In the genomic region with DNA sequence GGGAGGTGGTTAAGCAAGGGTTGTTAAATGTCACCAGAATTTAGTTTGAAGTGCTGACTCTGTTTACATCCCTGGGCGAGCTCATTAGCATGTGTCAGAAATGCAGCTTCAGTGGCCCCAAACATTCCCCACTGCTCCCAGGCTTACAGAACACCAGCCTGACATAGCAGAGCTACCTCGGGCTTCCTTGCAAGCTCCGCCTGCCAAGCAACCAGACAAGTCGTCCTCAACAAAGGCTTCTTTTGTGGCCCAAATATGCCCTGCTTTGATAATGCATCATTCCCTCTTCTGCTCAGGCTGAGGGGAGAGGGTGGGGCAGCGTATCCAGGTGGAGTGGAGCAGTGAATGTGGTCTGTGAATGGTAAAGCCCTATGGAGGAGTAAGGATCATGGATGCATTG, we compare ENCODE assay signal across 20 cellular contexts. TPM values are rescaled to one million over a fixed set of nuclear protein-coding genes. Genes with fewer than 3 reads are reported as not detected.
DNase-seq lines count a peak whose midpoint lies in the region; TF ChIP-seq lines count a peak whose summit lies in the region.
"Had no signal": no experiment of that assay in that cellular context is flagged by ENCODE, and none has a peak within 500 bp of the region (broad histone marks: within the 10 kb centered on the region; RNA-seq: fewer than 3 reads in every experiment).

No MANE protein-coding gene starts in this region.

- no peak overlapping the region for H3K9ac ChIP-seq in mammary epithelial cell (ENCODE audit: insufficient read depth, low read length)
- H3K9ac ChIP-seq: BLaER1 had no signal

- intact Hi-C loops in mammary epithelial cell (cut with micrococcal nuclease) (no loop called here), breast epithelium (cut with DNase I; ENCODE audit: low total_unique reads) (no loop called here), posterior cingulate gyrus (cut with DNase I) (no loop called here)

- no peak overlapping the region for H2AFZ ChIP-seq in mammary epithelial cell (ENCODE audit: low read depth, low read length)

- H3K4me1 ChIP-seq in mammary epithelial cell (ENCODE audit: insufficient read depth, low read length) (no peaks in the 10 kb centered on the region), breast epithelium (no peaks in the 10 kb centered on the region)
- H3K4me1 ChIP-seq: BLaER1 had no signal

- H3K79me2 ChIP-seq in mammary epithelial cell (ENCODE audit: insufficient read depth, low read length) = no peaks in the 10 kb centered on the region

- dilution Hi-C loops in mammary epithelial cell (cut with HindIII; ENCODE audit: low sequenced_read_pairs) = no loop called here

- H3K27ac ChIP-seq in mammary epithelial cell (ENCODE audit: insufficient read depth, low read depth, low read length) (no peak overlapping the region), breast epithelium (no peak overlapping the region)
- H3K27ac ChIP-seq: BLaER1, HL-60 had no signal

- DNase-seq in mammary epithelial cell = peak; percentile 58
- DNase-seq in breast epithelium (ENCODE audit: low spot score in 2 of 2) = no peak
- DNase-seq in SK-MEL-5 (ENCODE audit: low read depth, low spot score) = peak; percentile 18
- DNase-seq in islet precursor cell = peak; percentile 84
- no peak for DNase-seq in hypothalamus (lab: John Stamatoyannopoulos, UW)
- no peak for DNase-seq in Kasumi-1 (lab: John Stamatoyannopoulos, UW)
- DNase-seq in T1000 (lab: John Stamatoyannopoulos, UW) = no peak
- no peak for DNase-seq in posterior cingulate gyrus
- DNase-seq: 8988T; Calu3; CD4-positive, alpha-beta memory T cell; DMS 273 treated with DMSO at 0.1 percent for 48 hours; DMS53; DND-41; EL; HFFc6; IMR-90 had no signal

- CTCF ChIA-PET in mammary epithelial cell (lab: Charles Lee; ENCODE audit: low non-redundant PET) = no interaction called here

- TF ChIP-seq CTCF in mammary epithelial cell (conservative IDR thresholded peaks at IDR 0.05 in 1 of 2, IDR thresholded peaks at IDR 0.05 in 1 of 2; ENCODE audit: extremely low read depth in 1 of 2, insufficient read depth in 1 of 2, low read depth in 1 of 2, low read length in 2 of 2) (no peak), breast epithelium (IDR thresholded peaks at IDR 0.05) (no peak)

- H3K27me3 ChIP-seq in mammary epithelial cell (ENCODE audit: insufficient read depth, low read length) (no peaks in the 10 kb centered on the region), breast epithelium (no peaks in the 10 kb centered on the region)
- H3K27me3 ChIP-seq: BLaER1 had no signal

- WGBS in mammary epithelial cell (ENCODE audit: low coverage, missing lambda C conversion rate) = 48% methylated on average over 3 of the region's 5 CpGs

- H4K20me1 ChIP-seq in mammary epithelial cell (ENCODE audit: insufficient read depth, low read length) = no peaks in the 10 kb centered on the region
- H4K20me1 ChIP-seq: BLaER1 had no signal

- no peak overlapping the region for H3K4me2 ChIP-seq in mammary epithelial cell (ENCODE audit: insufficient read depth, low read depth, low read length)
- H3K4me2 ChIP-seq: BLaER1 had no signal

- H3K4me3 ChIP-seq in mammary epithelial cell (replicated peaks in 1 of 3; ENCODE audit: insufficient read depth in 1 of 3, low read depth in 2 of 3, low read length in 3 of 3) (no peak overlapping the region), breast epithelium (no peak overlapping the region)
- H3K4me3 ChIP-seq: BLaER1, K562 had no signal

- BruUV-seq in mammary epithelial cell (replicated peaks; lab: Mats Ljungman, UMichigan) = no TSS peak

- H3K9me3 ChIP-seq in mammary epithelial cell (replicated peaks; ENCODE audit: insufficient read depth, low read length) (no peaks in the 10 kb centered on the region), breast epithelium (no peaks in the 10 kb centered on the region)

- H3K36me3 ChIP-seq in mammary epithelial cell (ENCODE audit: insufficient read depth, low read length) = peaks cover 3% of the 10 kb centered on the region
- H3K36me3 ChIP-seq in breast epithelium = no peaks in the 10 kb centered on the region

- in situ Hi-C loops in mammary epithelial cell (cut with MboI; ENCODE audit: low sequenced_read_pairs in 2 of 2) (no loop called here), SK-MEL-5 (cut with HindIII; ENCODE audit: low pct_unique_long_range_greater_than_20kb, low sequenced_read_pairs) (no loop called here)

- TF ChIP-seq POLR2A in breast epithelium (IDR thresholded peaks at IDR 0.05) = no peak

RNA-seq across cellular contexts. Expression of a gene that starts 28.0 kb away (rescaled TPM):
- total RNA-seq in mammary epithelial cell (100 to 1,000 TPM in 1 of 2 donors, 10 to 100 TPM in 1; 53.8 to 190 TPM), breast epithelium (10 to 100 TPM; 69.0 to 98.0 (median 77.6) TPM)
- polyA plus RNA-seq in mammary epithelial cell = 142 TPM
- polyA minus RNA-seq in mammary epithelial cell = 187 TPM
- total RNA-seq in SK-MEL-5 (2014; rRNA removed; shearing (Covaris generic)) = 112 and 191 TPM in 2 replicates
- 150 and 200 TPM in 2 replicates for polyA plus RNA-seq in SK-MEL-5 (2015; cell fraction: cytosol; rRNA removed)
- 27.7 and 42.4 TPM in 2 replicates for polyA plus RNA-seq in SK-MEL-5 (2015; cell fraction: nucleus; rRNA removed)

RNA-seq across cellular contexts. Expression of a gene that starts 28.4 kb away (rescaled TPM):
- total RNA-seq in mammary epithelial cell (100 to 1,000 TPM in 1 of 2 donors, 10 to 100 TPM in 1; 61.5 to 157 TPM), breast epithelium (10 to 100 TPM; 71.1 to 92.3 (median 73.8) TPM)
- polyA plus RNA-seq in mammary epithelial cell = 65.3 TPM
- 40.1 TPM for polyA minus RNA-seq in mammary epithelial cell
- 94.5 and 101 TPM in 2 replicates for total RNA-seq in SK-MEL-5 (2014; rRNA removed; shearing (Covaris generic))
- polyA plus RNA-seq in SK-MEL-5 (2015; cell fraction: cytosol; rRNA removed) = 55.8 and 83.2 TPM in 2 replicates
- polyA plus RNA-seq in SK-MEL-5 (2015; cell fraction: nucleus; rRNA removed) = 40.4 and 48.6 TPM in 2 replicates

Comparison
In these comparisons a context has a peak if more than half of its experiments do, and no peak if none do; other contexts are left out.
1. DNase-seq: peak in mammary epithelial cell (single experiment), SK-MEL-5 (single experiment) and islet precursor cell (single experiment); none in breast epithelium (0 of 2), hypothalamus (0 of 51), Kasumi-1 (0 of 2), T1000 (single experiment) and posterior cingulate gyrus (0 of 10).